In the genomic region with DNA sequence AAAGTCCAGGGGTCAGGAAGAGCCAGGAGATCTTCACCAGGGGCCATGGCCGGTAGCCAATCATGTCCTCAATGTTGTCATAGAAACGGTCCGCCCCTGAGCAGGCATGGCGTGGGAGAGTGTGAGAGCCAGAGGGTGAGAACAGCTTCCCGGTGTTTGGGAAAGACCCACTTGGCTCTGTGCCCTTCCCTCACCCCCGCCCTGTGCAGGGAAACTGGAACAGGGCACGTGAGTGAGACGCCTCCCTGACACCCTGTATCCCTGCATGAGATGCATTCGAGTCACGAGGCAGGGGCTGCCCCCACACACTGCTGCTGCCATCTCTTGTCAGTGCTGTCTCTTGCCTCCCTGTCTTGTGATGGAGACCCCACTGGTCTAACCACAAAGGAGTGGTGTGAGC, we compare ENCODE assay signal across 16 cellular contexts. TPM values are rescaled to one million over a fixed set of nuclear protein-coding genes. Genes with fewer than 3 reads are reported as not detected.
DNase-seq lines count a peak whose midpoint lies in the region; ATAC-seq and TF ChIP-seq lines count a peak whose summit lies in the region.
"Had no signal": no experiment of that assay in that cellular context is flagged by ENCODE, and none has a peak within 500 bp of the region (broad histone marks: within the 10 kb centered on the region; RNA-seq: fewer than 3 reads in every experiment).

No MANE protein-coding gene starts in this region.

- CTCF ChIA-PET in MCF 10A (lab: Yijun Ruan, JAX) = no interaction called here

- H3K4me3 ChIP-seq in breast epithelium (no peak overlapping the region), stomach (no peak overlapping the region)
- H3K4me3 ChIP-seq: MG63 had no signal

- peaks cover 6% of the 10 kb centered on the region for H3K36me3 Mint-ChIP-seq in MCF 10A (ENCODE audit: insufficient read depth, unreplicated experiment)

- BruUV-seq in MCF 10A (replicated peaks; lab: Mats Ljungman, UMichigan) = no TSS peak

- POLR2A ChIA-PET in MCF 10A (lab: Yijun Ruan, JAX) = no interaction called here

- no peak for TF ChIP-seq EP300 in stomach (IDR thresholded peaks at IDR 0.05)

- no peak overlapping the region for H3K27ac ChIP-seq in breast epithelium
- peak overlapping the region; percentile 29 for H3K27ac ChIP-seq in cingulate gyrus (ENCODE audit: low read depth, low read length)
- H3K27ac ChIP-seq in stomach = no peak overlapping the region

- ATAC-seq in stimulated activated naive CD8-positive, alpha-beta T cell treated with anti-CD3 and anti-CD28 coated beads, Interleukin-15, amount 100 ng/mL, for 72 hours = no peak
- ATAC-seq in GM18511 (IDR thresholded peaks at IDR 0.05; ENCODE audit: unreplicated experiment) = no peak
- ATAC-seq: HepG2 had no signal

- peaks cover 0 to 11% of the 10 kb centered on the region in 2 donors for H3K27me3 ChIP-seq in breast epithelium
- H3K27me3 ChIP-seq in stomach = peaks cover 0 to 87% (median 34%) of the 10 kb centered on the region in 3 donors

- DNase-seq in MCF 10A (ENCODE audit: unreplicated experiment) = peak; percentile 16
- DNase-seq in breast epithelium (ENCODE audit: low spot score in 2 of 2) = no peak
- peak; percentile 40 for DNase-seq in NCI-H1092 (lab: John Stamatoyannopoulos, UW)
- DNase-seq in putamen (ENCODE audit: low spot score) = peak; percentile 37
- no peak for DNase-seq in stomach
- DNase-seq in stimulated activated naive CD8-positive, alpha-beta T cell treated with anti-CD3 and anti-CD28 coated beads, Interleukin-15, amount 100 ng/mL, for 72 hours = no peak
- DNase-seq: GF-D8, GOT3, MG63, NCI-H1930, NCI-H510A, SIG-M5 had no signal

- no peak overlapping the region for H3K4me3 Mint-ChIP-seq in MCF 10A (ENCODE audit: unreplicated experiment)
- H3K4me3 Mint-ChIP-seq in stimulated activated naive CD8-positive, alpha-beta T cell treated with anti-CD3 and anti-CD28 coated beads, Interleukin-15, amount 100 ng/mL, for 72 hours = no peak overlapping the region

- TF ChIP-seq CTCF in MCF 10A (IDR thresholded peaks at IDR 0.05; ENCODE audit: unreplicated experiment) (no peak), breast epithelium (IDR thresholded peaks at IDR 0.05) (no peak), stomach (IDR thresholded peaks at IDR 0.05) (no peak)

- H3K9me3 Mint-ChIP-seq in MCF 10A (ENCODE audit: unreplicated experiment) = no peaks in the 10 kb centered on the region
- H3K9me3 Mint-ChIP-seq in stimulated activated naive CD8-positive, alpha-beta T cell treated with anti-CD3 and anti-CD28 coated beads, Interleukin-15, amount 100 ng/mL, for 72 hours = peaks cover 0 to 7% of the 10 kb centered on the region in 2 donors

- H3K4me1 ChIP-seq in breast epithelium (no peaks in the 10 kb centered on the region), stomach (peaks cover 0 to 14% (median 14%) of the 10 kb centered on the region in 4 donors)

- 62 to 71% (median 67%) methylated on average over 10 of the region's 10 CpGs for WGBS in stomach, 5 donors

- H3K9me3 ChIP-seq in breast epithelium (no peaks in the 10 kb centered on the region), stomach (no peaks in the 10 kb centered on the region)
- H3K9me3 ChIP-seq: MG63 had no signal

- TF ChIP-seq POLR2A in breast epithelium (IDR thresholded peaks at IDR 0.05) (no peak), stomach (IDR thresholded peaks at IDR 0.05) (no peak)

- H3K27me3 Mint-ChIP-seq in MCF 10A (ENCODE audit: insufficient read depth, unreplicated experiment) = peaks cover 59% of the 10 kb centered on the region
- peaks cover 54% of the 10 kb centered on the region for H3K27me3 Mint-ChIP-seq in stimulated activated naive CD8-positive, alpha-beta T cell treated with anti-CD3 and anti-CD28 coated beads, Interleukin-15, amount 100 ng/mL, for 72 hours

- no peak overlapping the region for H3K27ac Mint-ChIP-seq in MCF 10A (ENCODE audit: low read depth, unreplicated experiment)
- no peak overlapping the region for H3K27ac Mint-ChIP-seq in stimulated activated naive CD8-positive, alpha-beta T cell treated with anti-CD3 and anti-CD28 coated beads, Interleukin-15, amount 100 ng/mL, for 72 hours

- intact Hi-C loops in MCF 10A (cut with micrococcal nuclease) (no loop called here), breast epithelium (cut with DNase I; ENCODE audit: low total_unique reads) (no loop called here), stomach (cut with DNase I; ENCODE audit: low total_unique reads) (no loop called here)

- H3K36me3 ChIP-seq in breast epithelium (no peaks in the 10 kb centered on the region), stomach (no peaks in the 10 kb centered on the region)
- H3K36me3 ChIP-seq: MG63 had no signal

- no peaks in the 10 kb centered on the region for H3K4me1 Mint-ChIP-seq in MCF 10A (ENCODE audit: insufficient read depth, unreplicated experiment)
- peaks cover 10% of the 10 kb centered on the region for H3K4me1 Mint-ChIP-seq in stimulated activated naive CD8-positive, alpha-beta T cell treated with anti-CD3 and anti-CD28 coated beads, Interleukin-15, amount 100 ng/mL, for 72 hours

RNA-seq across cellular contexts. Expression of a gene that starts 20.7 kb away (rescaled TPM):
- not detected in 2 replicates for total RNA-seq in MCF 10A (2022)
- 1 to 10 TPM in 2 of 3 donors, under 1 TPM in 1; 0.33 to 2.1 (median 1.3) TPM for total RNA-seq in breast epithelium
- total RNA-seq in stomach = 1 to 10 TPM in 1 of 5 donors, not detected in 4; 1.7 TPM
- polyA plus RNA-seq in stomach = under 1 TPM in 2 of 3 donors, not detected in 1; 0.05 to 0.19 TPM
- total RNA-seq: T-helper 1 cell treated with Interleukin-12 subunit alpha and Interleukin-12 subunit beta and Interleukin-4 antibody, amounts not matched to agents 30 ng/mL and 1 ng/mL, for 36 hours had no signal

Comparison
In these comparisons a context has a peak if more than half of its experiments do, and no peak if none do; other contexts are left out.
1. DNase-seq: peak in MCF 10A (single experiment), NCI-H1092 (single experiment) and putamen (single experiment); none in breast epithelium (0 of 2), stomach (single experiment) and stimulated activated naive CD8-positive, alpha-beta T cell treated with anti-CD3 and anti-CD28 coated beads, Interleukin-15, amount 100 ng/mL, for 72 hours (0 of 2).